11 cellular contexts compared by ENCODE assay signal in genomic region chr22:38707984-38708383, GRCh38. TPM values are rescaled to one million over a fixed set of nuclear protein-coding genes. Genes with fewer than 3 reads are reported as not detected.
DNase-seq lines count a peak whose midpoint lies in the region; ATAC-seq and TF ChIP-seq lines count a peak whose summit lies in the region.
"Had no signal": no experiment of that assay in that cellular context is flagged by ENCODE, and none has a peak within 500 bp of the region (broad histone marks: within the 10 kb centered on the region; RNA-seq: fewer than 3 reads in every experiment).

No MANE protein-coding gene starts in this region.

- no peak for TF ChIP-seq POLR2A in spleen (IDR thresholded peaks at IDR 0.05)

- CTCF ChIA-PET in activated CD4-positive, alpha-beta T cell treated with anti-CD3 and anti-CD28 coated beads for 36 hours (lab: Charles Lee) = interaction anchor here (1.0 to 3.1 kb wide), 5 partner anchors 14 to 812 kb away, joined by 3 to 9 read pairs (median 4); no protein-coding TSS in a partner anchor
- CTCF ChIA-PET in OCI-LY7 (lab: Charles Lee; ENCODE audit: unreplicated experiment) = no interaction called here

- H3K9me2 ChIP-seq in OCI-LY7 (ENCODE audit: insufficient read depth, low read length) = no peaks in the 10 kb centered on the region

- H3K4me1 Mint-ChIP-seq in activated CD4-positive, alpha-beta T cell treated with anti-CD3 and anti-CD28 coated beads for 36 hours = peaks cover 66% of the 10 kb centered on the region
- peaks cover 58% of the 10 kb centered on the region for H3K4me1 Mint-ChIP-seq in endodermal cell

- H3K4me3 Mint-ChIP-seq in activated CD4-positive, alpha-beta T cell treated with anti-CD3 and anti-CD28 coated beads for 36 hours = peak overlapping the region; percentile 93
- no peak overlapping the region for H3K4me3 Mint-ChIP-seq in endodermal cell

- H3K9ac ChIP-seq in endodermal cell (ENCODE audit: extremely low read depth, low read length, poor library complexity, severe bottlenecking) = no peak overlapping the region

- intact Hi-C loops in activated CD4-positive, alpha-beta T cell treated with anti-CD3 and anti-CD28 coated beads for 36 hours (cut with DNase I, micrococcal nuclease) = loop anchor here in 1 of 2 experiments (5.0 to 10.0 kb wide), 3 partner anchors 279 to 1639 kb away; partner anchors contain the start of genes ADSL and ATF4
- intact Hi-C loops in OCI-LY7 (cut with micrococcal nuclease; ENCODE audit: unreplicated experiment) = loop anchor here (10.0 kb wide), 1 partner anchor 653 kb away; the partner anchor contains the start of gene PICK1
- intact Hi-C loops in spleen (cut with DNase I; ENCODE audit: low total_unique reads) = no loop called here
- intact Hi-C loops in Right ventricle myocardium superior (cut with DNase I) = no loop called here

- H3K4me3 ChIP-seq in OCI-LY7 (ENCODE audit: low read depth, low read length, poor library complexity, severe bottlenecking) (peak overlapping the region; percentile 97), endodermal cell (ENCODE audit: low read length) (peak overlapping the region; percentile 82), spleen (peak overlapping the region in 3 of 8 donors; percentile 77 to 94 (median 86))

- peak overlapping the region; percentile 94 for H3K27ac Mint-ChIP-seq in activated CD4-positive, alpha-beta T cell treated with anti-CD3 and anti-CD28 coated beads for 36 hours
- peak overlapping the region; percentile 14 for H3K27ac Mint-ChIP-seq in endodermal cell

- WGBS in endodermal cell (ENCODE audit: insufficient coverage in 1 of 2, insufficient read length in 1 of 2), 2 experiments = 91 to 100% methylated on average over 1 to 3 of the region's 3 CpGs
- WGBS in spleen, 5 donors = 76 to 87% (median 83%) methylated on average over 3 of the region's 3 CpGs

- H3K79me2 ChIP-seq in OCI-LY7 (ENCODE audit: insufficient read depth, low read depth, low read length) = peaks cover 69% of the 10 kb centered on the region

- peaks cover 54% of the 10 kb centered on the region for H3K4me1 ChIP-seq in OCI-LY7 (ENCODE audit: insufficient read depth, low read length, poor library complexity, severe bottlenecking)
- peaks cover 8% of the 10 kb centered on the region for H3K4me1 ChIP-seq in endodermal cell (ENCODE audit: control insufficient read depth, insufficient read depth, low read length)
- H3K4me1 ChIP-seq in spleen = peaks cover 39 to 74% (median 68%) of the 10 kb centered on the region in 6 donors

- H3K27ac ChIP-seq in OCI-LY7 (ENCODE audit: low read depth, low read length, poor library complexity, severe bottlenecking) = no peak overlapping the region
- no peak overlapping the region for H3K27ac ChIP-seq in endodermal cell (ENCODE audit: low read depth, low read length)
- peak overlapping the region in 7 of 8 donors; percentile 37 to 99 (median 97) for H3K27ac ChIP-seq in spleen
- H3K27ac ChIP-seq: right atrium auricular region had no signal

- H3K9me3 Mint-ChIP-seq in activated CD4-positive, alpha-beta T cell treated with anti-CD3 and anti-CD28 coated beads for 36 hours (ENCODE audit: low read depth) = no peaks in the 10 kb centered on the region
- H3K9me3 Mint-ChIP-seq in endodermal cell = no peaks in the 10 kb centered on the region

- ATAC-seq in activated CD4-positive, alpha-beta T cell treated with anti-CD3 and anti-CD28 coated beads for 36 hours = no peak
- no peak for ATAC-seq in Right ventricle myocardium superior (ENCODE audit: poor library complexity)
- ATAC-seq in HG03039 (IDR thresholded peaks at IDR 0.05; ENCODE audit: unreplicated experiment) = no peak
- ATAC-seq: left cardiac atrium had no signal

- no peak overlapping the region for H2AFZ ChIP-seq in OCI-LY7 (ENCODE audit: low read length)

- peaks cover 28% of the 10 kb centered on the region for H3K36me3 ChIP-seq in OCI-LY7 (ENCODE audit: insufficient read depth, low read length)
- H3K36me3 ChIP-seq in endodermal cell (ENCODE audit: control insufficient read depth, insufficient read depth, low read length) = peaks cover 21% of the 10 kb centered on the region
- peaks cover 0 to 46% (median 6%) of the 10 kb centered on the region in 6 donors for H3K36me3 ChIP-seq in spleen

- no TSS peak for BruUV-seq in OCI-LY7 (replicated peaks; lab: Mats Ljungman, UMichigan)

- H3K9me3 ChIP-seq in OCI-LY7 (ENCODE audit: low read length) = no peaks in the 10 kb centered on the region
- H3K9me3 ChIP-seq in endodermal cell (ENCODE audit: control insufficient read depth, low read length) = no peaks in the 10 kb centered on the region
- no peaks in the 10 kb centered on the region for H3K9me3 ChIP-seq in spleen
- H3K9me3 ChIP-seq: right atrium auricular region had no signal

- DNase-seq in activated CD4-positive, alpha-beta T cell treated with anti-CD3 and anti-CD28 coated beads for 36 hours = no peak
- DNase-seq in activated CD4-positive, alpha-beta T cell treated with anti-CD3 and anti-CD28 coated beads, Interleukin-2, amount 50 U/mL, for 1 hour = no peak
- DNase-seq in OCI-LY7 (ENCODE audit: low spot score) = no peak
- DNase-seq in endodermal cell = no peak
- no peak for DNase-seq in spleen
- no peak for DNase-seq in Right ventricle myocardium superior
- DNase-seq in A172 (ENCODE audit: low spot score) = no peak
- DNase-seq: activated CD4-positive, alpha-beta T cell treated with anti-CD3 and anti-CD28 coated beads for 48 hours; left cardiac atrium had no signal

- POLR2A ChIA-PET in activated CD4-positive, alpha-beta T cell treated with anti-CD3 and anti-CD28 coated beads for 36 hours (lab: Charles Lee) = interaction anchor here (0.5 kb wide), 1 partner anchor 571 kb away, joined by 3 read pairs; no protein-coding TSS in a partner anchor
- POLR2A ChIA-PET in OCI-LY7 (lab: Charles Lee) = interaction anchor here (0.6 to 0.7 kb wide), 3 partner anchors 9 to 816 kb away, joined by 3 to 5 read pairs (median 4); no protein-coding TSS in a partner anchor

- H3K27me3 ChIP-seq in endodermal cell (ENCODE audit: control insufficient read depth, insufficient read depth, low read length, poor library complexity, severe bottlenecking) (no peaks in the 10 kb centered on the region), spleen (replicated peaks in 1 of 7) (no peaks in the 10 kb centered on the region)
- H3K27me3 ChIP-seq: right atrium auricular region had no signal

- peaks cover 39% of the 10 kb centered on the region for H4K20me1 ChIP-seq in OCI-LY7 (ENCODE audit: insufficient read depth, low read length)

- H3K36me3 Mint-ChIP-seq in activated CD4-positive, alpha-beta T cell treated with anti-CD3 and anti-CD28 coated beads for 36 hours (ENCODE audit: low read depth) = peaks cover 51% of the 10 kb centered on the region
- peaks cover 2% of the 10 kb centered on the region for H3K36me3 Mint-ChIP-seq in endodermal cell (ENCODE audit: low read depth)

- peak overlapping the region; percentile 81 for H3K4me2 ChIP-seq in OCI-LY7 (ENCODE audit: low read length)

- no peak for TF ChIP-seq CTCF in OCI-LY7 (conservative IDR thresholded peaks at IDR 0.05; ENCODE audit: low read length)
- TF ChIP-seq CTCF in endodermal cell (conservative IDR thresholded peaks at IDR 0.05) = no peak
- TF ChIP-seq CTCF in spleen (IDR thresholded peaks at IDR 0.05 in 8 of 11, conservative IDR thresholded peaks at IDR 0.05 in 3 of 11) = no peak

- H3K27me3 Mint-ChIP-seq in activated CD4-positive, alpha-beta T cell treated with anti-CD3 and anti-CD28 coated beads for 36 hours = no peaks in the 10 kb centered on the region
- H3K27me3 Mint-ChIP-seq in endodermal cell (ENCODE audit: insufficient read depth) = no peaks in the 10 kb centered on the region

RNA-seq across cellular contexts. Expression of gene GTPBP1, which starts 2.2 kb away (rescaled TPM):
- total RNA-seq in activated CD4-positive, alpha-beta T cell treated with anti-CD3 and anti-CD28 coated beads for 36 hours = 10 to 100 TPM; 88.6 to 92.8 TPM
- total RNA-seq in OCI-LY7 (2014; rRNA removed; shearing (Covaris generic)) = 46.1 and 51.1 TPM in 2 replicates
- total RNA-seq in OCI-LY7 (2022) (95.0 and 97.5 TPM in 2 replicates), endodermal cell (10 to 100 TPM; 79.0 to 86.1 TPM), spleen (100 to 1,000 TPM in 2 of 7 donors, 10 to 100 TPM in 5; 76.3 to 134 (median 98.8) TPM), Right ventricle myocardium superior (30.6 TPM)
- polyA plus RNA-seq in endodermal cell (2013, experiment 1 of 2) = 50.9 TPM
- polyA plus RNA-seq in endodermal cell (2013, experiment 2 of 2) = 49.5 TPM
- 10 to 100 TPM in 1 of 3 donors, 1 to 10 TPM in 2; 9.7 to 31.9 (median 9.9) TPM for polyA plus RNA-seq in spleen
- 8.3 and 16.1 TPM in 2 replicates for total RNA-seq in A172 (2014; rRNA removed; shearing (Covaris generic))

RNA-seq across cellular contexts. Expression of gene JOSD1, which starts 7.2 kb away (rescaled TPM):
- total RNA-seq in activated CD4-positive, alpha-beta T cell treated with anti-CD3 and anti-CD28 coated beads for 36 hours = 10 to 100 TPM; 68.0 to 77.7 TPM
- 46.6 and 50.4 TPM in 2 replicates for total RNA-seq in OCI-LY7 (2014; rRNA removed; shearing (Covaris generic))
- total RNA-seq in OCI-LY7 (2022) (54.7 and 56.3 TPM in 2 replicates), endodermal cell (10 to 100 TPM; 21.2 to 26.7 TPM), spleen (10 to 100 TPM; 28.5 to 54.2 (median 36.4) TPM), Right ventricle myocardium superior (17.2 TPM)
- polyA plus RNA-seq in endodermal cell (2013, experiment 1 of 2) = 35.3 TPM
- 33.0 TPM for polyA plus RNA-seq in endodermal cell (2013, experiment 2 of 2)
- polyA plus RNA-seq in spleen = 10 to 100 TPM; 10.1 to 16.3 (median 13.8) TPM
- 43.3 and 44.5 TPM in 2 replicates for total RNA-seq in A172 (2014; rRNA removed; shearing (Covaris generic))

RNA-seq across cellular contexts. Expression of gene TOMM22, which starts 26.2 kb away (rescaled TPM):
- 100 to 1,000 TPM; 146 to 155 TPM for total RNA-seq in activated CD4-positive, alpha-beta T cell treated with anti-CD3 and anti-CD28 coated beads for 36 hours
- total RNA-seq in OCI-LY7 (2014; rRNA removed; shearing (Covaris generic)) = 51.8 and 61.7 TPM in 2 replicates
- total RNA-seq in OCI-LY7 (2022) (99.6 and 114 TPM in 2 replicates), endodermal cell (100 to 1,000 TPM; 114 to 119 TPM), spleen (10 to 100 TPM; 28.6 to 59.9 (median 50.6) TPM), Right ventricle myocardium superior (60.9 TPM)
- 88.4 TPM for polyA plus RNA-seq in endodermal cell (2013, experiment 1 of 2)
- polyA plus RNA-seq in endodermal cell (2013, experiment 2 of 2) = 72.7 TPM
- 10 to 100 TPM; 24.3 to 44.3 (median 41.3) TPM for polyA plus RNA-seq in spleen
- total RNA-seq in A172 (2014; rRNA removed; shearing (Covaris generic)) = 58.0 and 67.7 TPM in 2 replicates

RNA-seq across cellular contexts. Expression of gene SUN2, which starts 47.8 kb away (rescaled TPM):
- 100 to 1,000 TPM in 1 of 2 experiments, 10 to 100 TPM in 1; 87.2 to 102 TPM for total RNA-seq in activated CD4-positive, alpha-beta T cell treated with anti-CD3 and anti-CD28 coated beads for 36 hours
- total RNA-seq in OCI-LY7 (2014; rRNA removed; shearing (Covaris generic)) = 59.1 and 67.6 TPM in 2 replicates
- total RNA-seq in OCI-LY7 (2022) (80.2 and 95.7 TPM in 2 replicates), endodermal cell (10 to 100 TPM; 23.0 to 32.4 TPM), spleen (100 to 1,000 TPM; 204 to 455 (median 220) TPM), Right ventricle myocardium superior (117 TPM)
- 66.3 TPM for polyA plus RNA-seq in endodermal cell (2013, experiment 1 of 2)
- 71.5 TPM for polyA plus RNA-seq in endodermal cell (2013, experiment 2 of 2)
- polyA plus RNA-seq in spleen = 10 to 100 TPM; 35.4 to 86.5 (median 38.9) TPM
- total RNA-seq in A172 (2014; rRNA removed; shearing (Covaris generic)) = 61.3 and 77.4 TPM in 2 replicates

RNA-seq across cellular contexts. Expression of gene CBY1, which starts 51.5 kb away (rescaled TPM):
- 10 to 100 TPM in 1 of 2 experiments, 1 to 10 TPM in 1; 9.8 to 11.6 TPM for total RNA-seq in activated CD4-positive, alpha-beta T cell treated with anti-CD3 and anti-CD28 coated beads for 36 hours
- total RNA-seq in OCI-LY7 (2014; rRNA removed; shearing (Covaris generic)) = 3.5 and 10.5 TPM in 2 replicates
- total RNA-seq in OCI-LY7 (2022) (12.8 and 15.1 TPM in 2 replicates), endodermal cell (10 to 100 TPM; 40.7 to 60.9 TPM), spleen (10 to 100 TPM; 20.2 to 28.5 (median 22.2) TPM), Right ventricle myocardium superior (38.3 TPM)
- polyA plus RNA-seq in endodermal cell (2013, experiment 1 of 2) = 40.6 TPM
- 40.8 TPM for polyA plus RNA-seq in endodermal cell (2013, experiment 2 of 2)
- 10 to 100 TPM; 24.6 to 37.2 (median 28.1) TPM for polyA plus RNA-seq in spleen
- total RNA-seq in A172 (2014; rRNA removed; shearing (Covaris generic)) = 15.9 and 25.9 TPM in 2 replicates

Comparison
In these comparisons a context has a peak if more than half of its experiments do, and no peak if none do; other contexts are left out.
1. H3K27ac ChIP-seq: peak in spleen (7 of 8); none in OCI-LY7 (single experiment) and endodermal cell (single experiment).